ENCODE assay signal across 11 cellular contexts in genomic region chr10:117468665-117469064, GRCh38.
"Had no signal": no experiment of that assay in that cellular context is flagged by ENCODE, and none has a peak within 500 bp of the region (broad histone marks: within the 10 kb centered on the region; RNA-seq: fewer than 3 reads in every experiment).

No MANE protein-coding gene starts in this region.

- H3K36me3 ChIP-seq: HAP-1 had no signal

- FAIRE-seq: H1, H54 had no signal

- H3K4me3 Mint-ChIP-seq: GM23338, H9, HFFc6 had no signal

- H3K9me3 Mint-ChIP-seq: GM23338, HFFc6 had no signal

- H2AFZ ChIP-seq: GM23248, GM23338 had no signal

- DNase-seq: GM23248, GOT3, H7, H9, HCEC 1CT, HFFc6 had no signal

- H3K4me2 ChIP-seq: GM23338 had no signal

- ATAC-seq: GM23338, HCT116 had no signal

- H3K9ac ChIP-seq: GM23248 had no signal

- H3K4me3 ChIP-seq: GM23248, GM23338, HAP-1 had no signal

- H3K4me1 ChIP-seq: HAP-1 had no signal

- H3K27ac ChIP-seq: GM23248 had no signal

- H3K9me3 ChIP-seq: HAP-1 had no signal

- H3K27ac Mint-ChIP-seq: GM23338, H9, HFFc6 had no signal
